Comparison of ENCODE assay signal across 13 cellular contexts in genomic region chr6:32886674-32887383, GRCh38. TPM values are rescaled to one million over a fixed set of nuclear protein-coding genes. Genes with fewer than 3 reads are reported as not detected.
A peak's percentile ranks its signal among the peaks of the same experiment; 100 is the strongest.
DNase-seq lines count a peak whose midpoint lies in the region; ATAC-seq, FAIRE-seq and TF ChIP-seq lines count a peak whose summit lies in the region.
"Had no signal": no experiment of that assay in that cellular context is flagged by ENCODE, and none has a peak within 500 bp of the region (broad histone marks: within the 10 kb centered on the region; RNA-seq: fewer than 3 reads in every experiment).

No MANE protein-coding gene starts in this region.

- ATAC-seq in GM21723 (IDR thresholded peaks at IDR 0.05; ENCODE audit: unreplicated experiment) = no peak

- peaks cover 19% of the 10 kb centered on the region for H3K27me3 Mint-ChIP-seq in endodermal cell (ENCODE audit: insufficient read depth)

- H3K4me1 ChIP-seq in adipocyte (ENCODE audit: control insufficient read depth, insufficient read depth, low read length) (peaks cover 50% of the 10 kb centered on the region), endodermal cell (ENCODE audit: control insufficient read depth, insufficient read depth, low read length) (no peaks in the 10 kb centered on the region)

- no peak overlapping the region for H3K4me3 Mint-ChIP-seq in endodermal cell
- H3K4me3 Mint-ChIP-seq: H9 had no signal

- H3K4me1 Mint-ChIP-seq in endodermal cell = no peaks in the 10 kb centered on the region

- peak overlapping the region; percentile 31 for H3K4me3 ChIP-seq in adipocyte (ENCODE audit: low read length)
- H3K4me3 ChIP-seq in endodermal cell (ENCODE audit: low read length) = no peak overlapping the region
- H3K4me3 ChIP-seq: BLaER1, SK-N-MC had no signal

- H3K36me3 ChIP-seq in adipocyte (ENCODE audit: control insufficient read depth, insufficient read depth, low read length, severe bottlenecking) (no peaks in the 10 kb centered on the region), endodermal cell (ENCODE audit: control insufficient read depth, insufficient read depth, low read length) (no peaks in the 10 kb centered on the region)
- H3K36me3 ChIP-seq: BLaER1 had no signal

- peak; percentile 8 for DNase-seq in NCI-H2227 (lab: John Stamatoyannopoulos, UW; ENCODE audit: unreplicated experiment)
- no peak for DNase-seq in NCI-H2227 treated with DMSO at 0.1 percent for 48 hours (lab: John Stamatoyannopoulos, UW)
- peak; percentile 77 for DNase-seq in adipocyte (ENCODE audit: low read depth)
- peak; percentile 41 for DNase-seq in kidney glomerular epithelial cell (lab: John Stamatoyannopoulos, UW)
- peak; percentile 45 for DNase-seq in urothelium cell line (ENCODE audit: low spot score)
- DNase-seq in endodermal cell = no peak
- no peak for DNase-seq in HPDE6-E6E7 (ENCODE audit: extremely low spot score)
- DNase-seq: H9, NCI-H187 treated with DMSO at 0.1 percent for 48 hours had no signal

- no peaks in the 10 kb centered on the region for H3K36me3 Mint-ChIP-seq in endodermal cell (ENCODE audit: low read depth)

- no peaks in the 10 kb centered on the region for H3K9me3 Mint-ChIP-seq in endodermal cell
- H3K9me3 Mint-ChIP-seq: H9 had no signal

- H3K9ac ChIP-seq in adipocyte (ENCODE audit: low read length) (peak overlapping the region; percentile 11), endodermal cell (ENCODE audit: extremely low read depth, low read length, poor library complexity, severe bottlenecking) (no peak overlapping the region)
- H3K9ac ChIP-seq: BLaER1 had no signal

- no peak for FAIRE-seq in urothelium cell line (lab: Jason Lieb, UNC)

- H3K9me3 ChIP-seq in adipocyte (ENCODE audit: control insufficient read depth, low read length) (no peaks in the 10 kb centered on the region), endodermal cell (ENCODE audit: control insufficient read depth, low read length) (no peaks in the 10 kb centered on the region)
- H3K9me3 ChIP-seq: BLaER1 had no signal

- H3K27ac ChIP-seq in endodermal cell (ENCODE audit: low read depth, low read length) = no peak overlapping the region
- H3K27ac ChIP-seq: BLaER1, SK-N-MC had no signal

- H3K27me3 ChIP-seq in adipocyte (replicated peaks; ENCODE audit: control insufficient read depth, insufficient read depth, low read length) (no peaks in the 10 kb centered on the region), endodermal cell (ENCODE audit: control insufficient read depth, insufficient read depth, low read length, poor library complexity, severe bottlenecking) (no peaks in the 10 kb centered on the region)
- H3K27me3 ChIP-seq: BLaER1 had no signal

- TF ChIP-seq CTCF in endodermal cell (conservative IDR thresholded peaks at IDR 0.05) = no peak

- H3K27ac Mint-ChIP-seq in endodermal cell = no peak overlapping the region
- H3K27ac Mint-ChIP-seq: H9, progenitor cell of endocrine pancreas had no signal

- 75 to 88% methylated on average over 3 of the region's 3 CpGs for WGBS in endodermal cell (ENCODE audit: insufficient coverage in 1 of 2, insufficient read length in 1 of 2), 2 experiments

RNA-seq across cellular contexts. Expression of gene PSMB9, which starts 32.8 kb away (rescaled TPM):
- total RNA-seq in endodermal cell = not detected
- not detected for polyA plus RNA-seq in endodermal cell (2013, experiment 1 of 2)
- polyA plus RNA-seq in endodermal cell (2013, experiment 2 of 2) = not detected
- total RNA-seq: progenitor cell of endocrine pancreas had no signal

RNA-seq across cellular contexts. Expression of gene TAP1, which starts 33.3 kb away (rescaled TPM):
- 1 to 10 TPM; 2.0 to 2.6 TPM for total RNA-seq in endodermal cell
- polyA plus RNA-seq in endodermal cell (2013, experiment 1 of 2) = 1.3 TPM
- 1.2 TPM for polyA plus RNA-seq in endodermal cell (2013, experiment 2 of 2)

RNA-seq across cellular contexts. Expression of gene PSMB8, which starts 43.0 kb away (rescaled TPM):
- 1 to 10 TPM in 1 of 2 donors, under 1 TPM in 1; 0.93 to 3.1 TPM for total RNA-seq in endodermal cell
- polyA plus RNA-seq in endodermal cell (2013, experiment 1 of 2) = 0.64 TPM
- polyA plus RNA-seq in endodermal cell (2013, experiment 2 of 2) = 0.50 TPM

RNA-seq across cellular contexts. Expression of gene TAP2, which starts 48.3 kb away (rescaled TPM):
- total RNA-seq in endodermal cell = 1 to 10 TPM; 3.4 to 6.6 TPM
- 2.6 TPM for polyA plus RNA-seq in endodermal cell (2013, experiment 1 of 2)
- 1.0 TPM for polyA plus RNA-seq in endodermal cell (2013, experiment 2 of 2)

RNA-seq across cellular contexts. Expression of gene HLA-DMB, which starts 54.0 kb away (rescaled TPM):
- total RNA-seq in endodermal cell = 1 to 10 TPM in 1 of 2 donors, under 1 TPM in 1; 0.24 to 1.8 TPM
- polyA plus RNA-seq in endodermal cell (2013, experiment 1 of 2) = 0.25 TPM
- 0.25 TPM for polyA plus RNA-seq in endodermal cell (2013, experiment 2 of 2)

Comparison
In these comparisons a context has a peak if more than half of its experiments do, and no peak if none do; other contexts are left out.
1. DNase-seq: peak in NCI-H2227 (single experiment), adipocyte (single experiment), kidney glomerular epithelial cell (single experiment) and urothelium cell line (single experiment); none in NCI-H2227 treated with DMSO at 0.1 percent for 48 hours (single experiment), endodermal cell (single experiment) and HPDE6-E6E7 (single experiment).